Comparison of ENCODE assay signal across 7 cellular contexts in the genomic region with DNA sequence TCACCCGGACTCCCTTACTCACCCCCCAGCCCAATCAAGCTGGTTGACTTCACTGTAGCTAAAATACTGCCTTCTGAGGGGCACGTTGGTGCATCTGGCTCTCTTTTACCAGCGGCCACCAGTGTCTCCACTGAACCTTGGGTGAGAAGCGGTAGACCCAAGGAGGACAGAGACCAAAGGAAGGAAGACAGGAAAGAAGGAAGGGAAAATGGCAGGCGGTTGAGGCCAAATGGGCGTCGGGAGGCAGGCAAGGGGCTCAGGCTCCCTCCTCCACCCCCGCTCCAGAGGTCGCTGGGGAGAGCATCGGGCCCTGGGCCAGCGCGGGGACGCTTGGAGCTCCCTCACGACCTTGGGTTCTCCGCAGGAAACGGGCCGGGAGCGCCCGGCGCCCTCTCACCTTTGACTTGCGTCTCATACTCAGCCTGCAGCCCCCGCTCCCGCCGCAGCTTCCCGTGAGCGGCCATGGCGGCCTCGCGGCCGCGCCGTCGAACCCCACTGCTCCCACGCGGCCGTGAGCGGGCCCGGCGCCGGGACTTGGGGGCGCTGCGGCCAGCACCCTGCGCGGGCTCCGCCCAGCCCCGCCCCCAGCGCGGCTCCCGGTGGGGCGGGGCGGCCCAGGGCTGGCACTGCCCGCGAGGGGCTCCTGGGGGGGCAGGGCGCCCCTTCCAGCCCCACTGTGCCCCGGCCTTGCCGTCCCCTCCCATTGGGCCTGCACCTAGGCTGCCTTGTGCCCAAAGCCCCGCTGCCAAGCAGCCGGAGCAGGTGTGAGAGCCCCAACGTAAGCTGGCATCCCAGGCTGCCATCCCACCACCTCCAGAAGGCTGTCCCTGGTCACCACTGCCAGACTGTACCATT. TPM values are rescaled to one million over a fixed set of nuclear protein-coding genes. Genes with fewer than 3 reads are reported as not detected.
DNase-seq lines count a peak whose midpoint lies in the region; ATAC-seq, FAIRE-seq and TF ChIP-seq lines count a peak whose summit lies in the region.

A gene (minus strand): TSS at position 526 of the 855 bp plus-strand sequence. CDS start 62 bp downstream, at position 464.

- H3K9me3 ChIP-seq in GM12878 (replicated peaks; ENCODE audit: control insufficient read depth, insufficient read depth, low read length) (no peaks in the 10 kb centered on the region; the same call in 2 of the 3 replicates), left lung (no peaks in the 10 kb centered on the region)

- H3K79me2 ChIP-seq in GM12878 (ENCODE audit: control insufficient read depth, insufficient read depth, low read length): peaks cover 39% of the 10 kb centered on the region

- peak within 1 kb of the TSS; percentile 93 for H3K4me2 ChIP-seq in GM12878 (ENCODE audit: control insufficient read depth, insufficient read depth)

- ATAC-seq in GM12878 (peak; percentile 31), left lung (no peak)

- no peak for TF ChIP-seq RAD21 in GM12878 (IDR thresholded peaks at IDR 0.05; ENCODE audit: insufficient read depth, low read depth, low read length)

- RAD21 ChIA-PET in GM12878 (lab: Charles Lee; ENCODE audit: unreplicated experiment): interaction anchor here (1.0 to 6.2 kb wide), 15 partner anchors 9 to 239 kb away, joined by 3 to 59 read pairs (median 5); a partner anchor contains a TSS

- POLR2A ChIA-PET in GM12878 (lab: Charles Lee): interaction anchor here (0.7 to 5.8 kb wide), 19 partner anchors 8 to 200 kb away, joined by 3 to 68 read pairs (median 4); a partner anchor contains a TSS

- H3K27me3 ChIP-seq in GM12878 (replicated peaks in 1 of 2; ENCODE audit: control insufficient read depth in 2 of 2, insufficient read depth in 2 of 2, low read length in 1 of 2) (no peaks in the 10 kb centered on the region), left lung (no peaks in the 10 kb centered on the region)

- SMC1A ChIA-PET in GM12878 (lab: Charles Lee; ENCODE audit: uncharacterized antibody, unreplicated experiment): interaction anchor here (0.7 to 5.5 kb wide), 7 partner anchors 8 to 343 kb away, joined by 3 to 61 read pairs (median 4); a partner anchor contains a TSS

- WGBS in GM12878 (ENCODE audit: insufficient coverage, insufficient replicate concordance, low lambda C conversion rate, missing lambda C conversion rate): 27% methylated on average over 40 of the region's 59 CpGs

- H3K9ac ChIP-seq in GM12878 (ENCODE audit: control insufficient read depth, insufficient read depth, low read length): peak within 1 kb of the TSS; percentile 97

- TF ChIP-seq POLR2A in GM19099 (IDR thresholded peaks at IDR 0.05; ENCODE audit: extremely low read depth, insufficient read length, low read depth) (peak; percentile 51), GM12878 (IDR thresholded peaks at IDR 0.05; ENCODE audit: low read depth, low read length) (peak; percentile 71)

- no peaks in the 10 kb centered on the region for H4K20me1 ChIP-seq in GM12878 (ENCODE audit: control insufficient read depth, insufficient read depth)

- in situ Hi-C loops in GM12878 (cut with MboI): loop anchor here (10.0 kb wide), 1 partner anchor 59 kb away; no protein-coding TSS in a partner anchor

- no peak for TF ChIP-seq EP300 in GM12878 (IDR thresholded peaks at IDR 0.05; ENCODE audit: borderline replicate concordance in 1 of 2, control insufficient read depth in 1 of 2, low read depth in 2 of 2, low read length in 2 of 2)

- FAIRE-seq in GM12878 (lab: Jason Lieb, UNC): no peak

- H3K27ac ChIP-seq in GM12878 (ENCODE audit: control insufficient read depth, insufficient read depth): peak within 1 kb of the TSS; percentile 98
- H3K27ac ChIP-seq in left lung: peak within 1 kb of the TSS; percentile 96 to 97

- TSS peak; percentile 98 for BruUV-seq in GM12878 (replicated peaks; lab: Mats Ljungman, UMichigan)

- CTCF ChIA-PET in GM12878 (lab: Yijun Ruan, JAX): interaction anchor here (1.0 to 8.7 kb wide), 11 partner anchors 11 to 163 kb away, joined by 3 to 172 read pairs (median 4); a partner anchor contains a TSS

- peak within 1 kb of the TSS; percentile 74 for H3K4me3 ChIP-seq in GM12878
- H3K4me3 ChIP-seq in left lung: peak within 1 kb of the TSS; percentile 15 to 57

- H3K4me1 ChIP-seq in GM12878 (ENCODE audit: control insufficient read depth, insufficient read depth, low read length) (peaks cover 9% of the 10 kb centered on the region; the same call in 1 of the 2 replicates), left lung (peaks cover 4 to 44% of the 10 kb centered on the region in 2 donors)

- TF ChIP-seq CTCF in GM12878 (IDR thresholded peaks at IDR 0.05 in 2 of 3, conservative IDR thresholded peaks at IDR 0.05 in 1 of 3; ENCODE audit: control insufficient read depth in 2 of 3, extremely low read depth in 1 of 3, insufficient read depth in 1 of 3, low read depth in 3 of 3, low read length in 3 of 3) (no peak), left lung (IDR thresholded peaks at IDR 0.05) (no peak)

- peaks cover 0 to 2% of the 10 kb centered on the region in 2 experiments; a peak in 2 of 4 replicates for H3K36me3 ChIP-seq in GM12878 (ENCODE audit: control insufficient read depth in 2 of 2, insufficient read depth in 2 of 2, low read length in 1 of 2)
- H3K36me3 ChIP-seq in left lung: peaks cover 0 to 14% of the 10 kb centered on the region in 2 donors

- H2AFZ ChIP-seq in GM12878 (ENCODE audit: control insufficient read depth, low read depth, low read length): peak within 1 kb of the TSS; percentile 17; the same call in 1 of the 2 replicates

- intact Hi-C loops in GM12878 (cut with micrococcal nuclease; ENCODE audit: unreplicated experiment) (loop anchor here (2.0 to 5.0 kb wide), 4 partner anchors 45 to 446 kb away; a partner anchor contains a TSS), left lung (cut with DNase I) (no loop called here)

- DNase-seq in RPMI8226 (peak; percentile 77), GM12878 (ENCODE audit: low read depth, low spot score) (no peak), left lung (peak in 1 of 2 donors; percentile 86), NCI-H128 (lab: John Stamatoyannopoulos, UW; ENCODE audit: unreplicated experiment) (no peak), NCI-H187 treated with DMSO at 0.1 percent for 48 hours (lab: John Stamatoyannopoulos, UW) (no peak)
- DNase-seq in stimulated activated CD8-positive, alpha-beta memory T cell treated with anti-CD3 and anti-CD28 coated beads, Interleukin-4, amount 100 ng/mL, for 48 hours: peak; percentile 69

TF ChIP-seq in GM12878, 131 proteins besides CTCF, POLR2A, EP300 and RAD21 (continues in another document):
- TF ChIP-seq TCF12 (IDR thresholded peaks at IDR 0.05; ENCODE audit: low read depth, low read length): 0 out of 2 replicates have a peak, but pooled peaks have one; percentile 8
- peak; percentile 83 for TF ChIP-seq ZBED1 (IDR thresholded peaks at IDR 0.05; ENCODE audit: borderline replicate concordance)
- TF ChIP-seq NFYA (IDR thresholded peaks at IDR 0.05; ENCODE audit: borderline replicate concordance, low read depth, low read length): no peak
- TF ChIP-seq RFX5 (IDR thresholded peaks at IDR 0.05; ENCODE audit: low read depth, low read length): no peak
- TF ChIP-seq, protein P1, sequence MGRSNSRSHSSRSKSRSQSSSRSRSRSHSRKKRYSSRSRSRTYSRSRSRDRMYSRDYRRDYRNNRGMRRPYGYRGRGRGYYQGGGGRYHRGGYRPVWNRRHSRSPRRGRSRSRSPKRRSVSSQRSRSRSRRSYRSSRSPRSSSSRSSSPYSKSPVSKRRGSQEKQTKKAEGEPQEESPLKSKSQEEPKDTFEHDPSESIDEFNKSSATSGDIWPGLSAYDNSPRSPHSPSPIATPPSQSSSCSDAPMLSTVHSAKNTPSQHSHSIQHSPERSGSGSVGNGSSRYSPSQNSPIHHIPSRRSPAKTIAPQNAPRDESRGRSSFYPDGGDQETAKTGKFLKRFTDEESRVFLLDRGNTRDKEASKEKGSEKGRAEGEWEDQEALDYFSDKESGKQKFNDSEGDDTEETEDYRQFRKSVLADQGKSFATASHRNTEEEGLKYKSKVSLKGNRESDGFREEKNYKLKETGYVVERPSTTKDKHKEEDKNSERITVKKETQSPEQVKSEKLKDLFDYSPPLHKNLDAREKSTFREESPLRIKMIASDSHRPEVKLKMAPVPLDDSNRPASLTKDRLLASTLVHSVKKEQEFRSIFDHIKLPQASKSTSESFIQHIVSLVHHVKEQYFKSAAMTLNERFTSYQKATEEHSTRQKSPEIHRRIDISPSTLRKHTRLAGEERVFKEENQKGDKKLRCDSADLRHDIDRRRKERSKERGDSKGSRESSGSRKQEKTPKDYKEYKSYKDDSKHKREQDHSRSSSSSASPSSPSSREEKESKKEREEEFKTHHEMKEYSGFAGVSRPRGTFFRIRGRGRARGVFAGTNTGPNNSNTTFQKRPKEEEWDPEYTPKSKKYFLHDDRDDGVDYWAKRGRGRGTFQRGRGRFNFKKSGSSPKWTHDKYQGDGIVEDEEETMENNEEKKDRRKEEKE (IDR thresholded peaks at IDR 0.05): no peak
- TF ChIP-seq POLR2AphosphoS2 (IDR thresholded peaks at IDR 0.05; ENCODE audit: low read depth, low read length): peak; percentile 43; the same call in 1 of the 2 replicates
- TF ChIP-seq BACH1 (IDR thresholded peaks at IDR 0.05; ENCODE audit: borderline replicate concordance): peak; percentile 86

RNA-seq across cellular contexts. Expression of the gene that starts here (rescaled TPM):
- 91.6 and 99.6 TPM in 2 replicates for total RNA-seq in GM12878 (2013; cell fraction: nucleolus; rRNA removed)
- total RNA-seq in GM12878 (2014; rRNA removed) (77.1 and 92.8 TPM in 2 replicates), GM12878 (2014; rRNA removed; fragmentation: Illumina TruSeq; extraction: Trizol) (19.0 and 19.5 TPM in 2 replicates), GM12878 (2021) (112 and 120 TPM in 2 replicates), left lung (10 to 100 TPM; 35.6 to 96.2 TPM)
- 15.0 TPM for polyA plus RNA-seq in GM12878 (2011; ENCODE audit: low read depth)
- polyA plus RNA-seq in GM12878 (2011; rRNA removed) (8.5 and 22.0 TPM in 2 replicates), GM12878 (2014; fragmentation: Illumina TruSeq; extraction: Trizol) (2.2 and 14.6 TPM in 2 replicates), GM12878 (2014; fragmentation: Nextera tagmentation; extraction: Ambion mirVana) (1 to 10 TPM in 1 of 2 experiments, under 1 TPM in 1; 0.71 to 6.0 TPM), GM12878 (2014; rRNA removed) (102 and 116 TPM in 2 replicates), GM12878 (2016; fragmentation: Nextera tagmentation; extraction: Ambion mirVana) (10 to 100 TPM; 66.6 to 81.6 TPM)
- polyA plus RNA-seq in GM12878 (2011; cell fraction: cytosol; rRNA removed): 33.8 and 45.0 TPM in 2 replicates
- polyA plus RNA-seq in GM12878 (2011; cell fraction: nucleus; rRNA removed): 299 and 365 TPM in 2 replicates
- polyA plus RNA-seq in GM12878 (2012): 51.0 and 62.3 TPM in 2 replicates
- polyA minus RNA-seq in GM12878 (2011; rRNA and poly(A)+ RNA removed): 9.7 and 37.3 TPM in 2 replicates
- polyA minus RNA-seq in GM12878 (2011; cell fraction: cytosol; rRNA and poly(A)+ RNA removed): 23.3 and 31.5 TPM in 2 replicates
- polyA minus RNA-seq in GM12878 (2011; cell fraction: nucleus; rRNA and poly(A)+ RNA removed): 47.1 and 68.5 TPM in 2 replicates

Comparison
In these comparisons a context has a peak if more than half of its experiments do, and no peak if none do; other contexts are left out.
1. DNase-seq: peak in RPMI8226 (single experiment) and stimulated activated CD8-positive, alpha-beta memory T cell treated with anti-CD3 and anti-CD28 coated beads, Interleukin-4, amount 100 ng/mL, for 48 hours (single experiment); none in GM12878 (single experiment), NCI-H128 (single experiment) and NCI-H187 treated with DMSO at 0.1 percent for 48 hours (single experiment).